ENCODE assay signal across 13 cellular contexts in genomic region chr6:159117541-159117940, GRCh38. TPM values are rescaled to one million over a fixed set of nuclear protein-coding genes. Genes with fewer than 3 reads are reported as not detected.
DNase-seq lines count a peak whose midpoint lies in the region; ATAC-seq and TF ChIP-seq lines count a peak whose summit lies in the region.
"Had no signal": no experiment of that assay in that cellular context is flagged by ENCODE, and none has a peak within 500 bp of the region (broad histone marks: within the 10 kb centered on the region; RNA-seq: fewer than 3 reads in every experiment).

No MANE protein-coding gene starts in this region.

- no peak overlapping the region for H3K9ac ChIP-seq in rectal smooth muscle tissue (ENCODE audit: low read length)
- H3K9ac ChIP-seq: SK-N-SH had no signal

- H3K4me1 ChIP-seq in DOHH2 (ENCODE audit: control insufficient read depth, low read length) (peaks cover 99% of the 10 kb centered on the region), esophagus muscularis mucosa (peaks cover 22 to 46% (median 25%) of the 10 kb centered on the region in 4 donors), rectal smooth muscle tissue (ENCODE audit: control insufficient read depth, insufficient read depth, low read length) (peaks cover 11% of the 10 kb centered on the region), ascending aorta (no peaks in the 10 kb centered on the region)

- H3F3A ChIP-seq in DOHH2 (ENCODE audit: control insufficient read depth, insufficient read depth) = peaks cover 25% of the 10 kb centered on the region

- H3K9me3 ChIP-seq in DOHH2 (ENCODE audit: control insufficient read depth, insufficient read depth, low read length) = no peaks in the 10 kb centered on the region
- H3K9me3 ChIP-seq in esophagus muscularis mucosa = no peaks in the 10 kb centered on the region
- H3K9me3 ChIP-seq in ascending aorta = no peaks in the 10 kb centered on the region
- H3K9me3 ChIP-seq: SK-N-SH had no signal

- no peaks in the 10 kb centered on the region for H3K27me3 ChIP-seq in DOHH2 (ENCODE audit: control insufficient read depth, low read length)
- H3K27me3 ChIP-seq in esophagus muscularis mucosa = no peaks in the 10 kb centered on the region
- H3K27me3 ChIP-seq in rectal smooth muscle tissue (ENCODE audit: control insufficient read depth, insufficient read depth, low read length) = no peaks in the 10 kb centered on the region
- H3K27me3 ChIP-seq in ascending aorta = no peaks in the 10 kb centered on the region

- DNase-seq in MV-4-11 (lab: John Stamatoyannopoulos, UW) (peak; percentile 61), esophagus muscularis mucosa (ENCODE audit: extremely low spot score) (no peak), ascending aorta (ENCODE audit: low spot score in 2 of 2) (no peak), foreskin fibroblast (no peak), NCI-H1105 treated with DMSO at 0.1 percent for 48 hours (lab: John Stamatoyannopoulos, UW) (no peak)
- DNase-seq: AML-193, Kasumi-1, NCI-H2081 treated with DMSO at 0.1 percent for 48 hours, SK-N-SH had no signal

- peak overlapping the region; percentile 90 for H3K27ac ChIP-seq in DOHH2 (ENCODE audit: low read depth, low read length)
- H3K27ac ChIP-seq in esophagus muscularis mucosa (replicated peaks in 1 of 4) = peak overlapping the region; percentile 64 to 80 (median 72)
- H3K27ac ChIP-seq in rectal smooth muscle tissue (ENCODE audit: low read depth, low read length) = peak overlapping the region; percentile 52
- H3K27ac ChIP-seq in ascending aorta = no peak overlapping the region
- H3K27ac ChIP-seq: VCaP had no signal

- no peak for TF ChIP-seq EP300 in esophagus muscularis mucosa (IDR thresholded peaks at IDR 0.05)

- intact Hi-C loops in esophagus muscularis mucosa (cut with DNase I) (no loop called here), ascending aorta (cut with DNase I) (no loop called here)

- TF ChIP-seq CTCF in DOHH2 (IDR thresholded peaks at IDR 0.05; ENCODE audit: low read depth, low read length, poor library complexity, severe bottlenecking) (no peak), esophagus muscularis mucosa (IDR thresholded peaks at IDR 0.05) (no peak), ascending aorta (IDR thresholded peaks at IDR 0.05) (no peak), foreskin fibroblast (IDR thresholded peaks at IDR 0.05; ENCODE audit: low read depth, low read length) (no peak)

- H4K20me1 ChIP-seq in DOHH2 (ENCODE audit: control insufficient read depth, insufficient read depth, low read depth, low read length) = no peaks in the 10 kb centered on the region

- H3K9me2 ChIP-seq in DOHH2 (replicated peaks; ENCODE audit: control insufficient read depth, low read length) = no peaks in the 10 kb centered on the region
- H3K9me2 ChIP-seq: SK-N-SH had no signal

- TF ChIP-seq POLR2A in esophagus muscularis mucosa (IDR thresholded peaks at IDR 0.05; ENCODE audit: low read depth) = no peak

- H3K4me2 ChIP-seq in DOHH2 (ENCODE audit: low read length) = peak overlapping the region; percentile 89
- H3K4me2 ChIP-seq: SK-N-SH had no signal

- no peak for ATAC-seq in HG02884 (IDR thresholded peaks at IDR 0.05; ENCODE audit: unreplicated experiment)

- peaks cover 7% of the 10 kb centered on the region for H3K79me2 ChIP-seq in DOHH2 (ENCODE audit: control insufficient read depth, low read length)

- WGBS in esophagus muscularis mucosa = 73% methylated on average over 6 of the region's 7 CpGs

- H3K4me3 ChIP-seq in DOHH2 (ENCODE audit: low read length) = peak overlapping the region; percentile 67
- H3K4me3 ChIP-seq in esophagus muscularis mucosa = no peak overlapping the region
- no peak overlapping the region for H3K4me3 ChIP-seq in rectal smooth muscle tissue (ENCODE audit: low read length)
- H3K4me3 ChIP-seq in ascending aorta = no peak overlapping the region
- no peak overlapping the region for H3K4me3 ChIP-seq in foreskin fibroblast (ENCODE audit: low read depth in 1 of 2, low read length in 2 of 2)

- H3K36me3 ChIP-seq in DOHH2 (ENCODE audit: control insufficient read depth, low read length) (no peaks in the 10 kb centered on the region), esophagus muscularis mucosa (no peaks in the 10 kb centered on the region), rectal smooth muscle tissue (ENCODE audit: control insufficient read depth, insufficient read depth, low read length) (no peaks in the 10 kb centered on the region), ascending aorta (no peaks in the 10 kb centered on the region)

RNA-seq across cellular contexts. Expression of gene FNDC1, which starts 51.7 kb away (rescaled TPM):
- 10 to 100 TPM in 1 of 4 donors, 1 to 10 TPM in 2, under 1 TPM in 1; 0.84 to 11.2 (median 2.7) TPM for total RNA-seq in esophagus muscularis mucosa
- 0.11 TPM for total RNA-seq in ascending aorta

Comparison
In these comparisons a context has a peak if more than half of its experiments do, and no peak if none do; other contexts are left out.
1. H3K27ac ChIP-seq: peak in DOHH2 (single experiment), esophagus muscularis mucosa (4 of 4) and rectal smooth muscle tissue (single experiment); none in ascending aorta (0 of 2).